14 cellular contexts compared by ENCODE assay signal in genomic region chr10:13998090-13998838, GRCh38.
DNase-seq lines count a peak whose midpoint lies in the region; TF ChIP-seq lines count a peak whose summit lies in the region.
"Had no signal": no experiment of that assay in that cellular context is flagged by ENCODE, and none has a peak within 500 bp of the region (broad histone marks: within the 10 kb centered on the region; RNA-seq: fewer than 3 reads in every experiment).

No MANE protein-coding gene starts in this region.

- H3K4me1 ChIP-seq in HEK293 (ENCODE audit: control insufficient read depth, insufficient read depth, low read length) (no peaks in the 10 kb centered on the region), hepatocyte (ENCODE audit: insufficient read depth) (no peaks in the 10 kb centered on the region)
- H3K4me1 ChIP-seq: A549, BE2C had no signal

- peak overlapping the region; percentile 6 for H3K27ac Mint-ChIP-seq in osteocyte (ENCODE audit: unreplicated experiment)
- H3K27ac Mint-ChIP-seq: GM23338 had no signal

- no peak overlapping the region for H3K4me2 ChIP-seq in hepatocyte
- H3K4me2 ChIP-seq: A549, GM23338 had no signal

- no peaks in the 10 kb centered on the region for H3K79me2 ChIP-seq in hepatocyte

- peaks cover 70% of the 10 kb centered on the region for H3K4me1 Mint-ChIP-seq in osteocyte (ENCODE audit: unreplicated experiment)

- no peak overlapping the region for H2AFZ ChIP-seq in hepatocyte
- H2AFZ ChIP-seq: GM23338 had no signal

- no peak overlapping the region for H3K4me3 Mint-ChIP-seq in osteocyte (ENCODE audit: unreplicated experiment)
- H3K4me3 Mint-ChIP-seq: CD4-positive, alpha-beta memory T cell; GM23338 had no signal

- no peaks in the 10 kb centered on the region for H3K27me3 Mint-ChIP-seq in osteocyte (ENCODE audit: unreplicated experiment)
- H3K27me3 Mint-ChIP-seq: CD4-positive, alpha-beta memory T cell had no signal

- 68% methylated on average over 5 of the region's 5 CpGs for WGBS in hepatocyte (ENCODE audit: low lambda C conversion rate, missing lambda C conversion rate)

- H3K4me3 ChIP-seq in HEK293 (ENCODE audit: low read depth, low read length) (no peak overlapping the region), fibroblast of pulmonary artery (replicated peaks; ENCODE audit: low read depth, low read length) (no peak overlapping the region), hepatocyte (no peak overlapping the region)
- H3K4me3 ChIP-seq: A549, GM23338 had no signal

- TF ChIP-seq CTCF in HEK293 (tag by site-specific recombination; IDR thresholded peaks at IDR 0.05) (no peak), fibroblast of pulmonary artery (IDR thresholded peaks at IDR 0.05; ENCODE audit: low read length, missing control alignments) (no peak), osteocyte (IDR thresholded peaks at IDR 0.05) (no peak), hepatocyte (IDR thresholded peaks at IDR 0.05; ENCODE audit: poor library complexity) (no peak)

- DNase-seq in NCI-H226 = peak; percentile 33
- DNase-seq in fibroblast of pulmonary artery (ENCODE audit: low read depth) = peak; percentile 53
- DNase-seq in osteocyte (ENCODE audit: extremely low spot score, unreplicated experiment) = no peak
- DNase-seq in NCI-H774 (lab: John Stamatoyannopoulos, UW) = no peak
- DNase-seq in hepatocyte (ENCODE audit: low spot score) = no peak
- DNase-seq: BE2C; CD4-positive, alpha-beta memory T cell; DMS79; EL; H7 had no signal

- H3K36me3 Mint-ChIP-seq in osteocyte (ENCODE audit: unreplicated experiment) = peaks cover 49% of the 10 kb centered on the region
- H3K36me3 Mint-ChIP-seq: CD4-positive, alpha-beta memory T cell had no signal

- no peaks in the 10 kb centered on the region for H4K20me1 ChIP-seq in hepatocyte (ENCODE audit: insufficient read depth, poor library complexity, severe bottlenecking)

- H3K27me3 ChIP-seq in hepatocyte = no peaks in the 10 kb centered on the region
- H3K27me3 ChIP-seq: BE2C had no signal

- CTCF ChIA-PET in HEK293 (lab: Yijun Ruan, JAX) = interaction anchor here (0.6 kb wide), 2 partner anchors 9 to 12 kb away, joined by 3 read pairs; no protein-coding TSS in a partner anchor

- no peaks in the 10 kb centered on the region for H3K9me3 Mint-ChIP-seq in osteocyte (ENCODE audit: unreplicated experiment)
- H3K9me3 Mint-ChIP-seq: GM23338 had no signal

- H3K9me2 ChIP-seq in hepatocyte (replicated peaks; ENCODE audit: insufficient read depth) = no peaks in the 10 kb centered on the region

- H3K36me3 ChIP-seq in HEK293 (ENCODE audit: control insufficient read depth in 2 of 2, insufficient read depth in 1 of 2, low read length in 2 of 2) = no peaks in the 10 kb centered on the region
- no peaks in the 10 kb centered on the region for H3K36me3 ChIP-seq in hepatocyte (replicated peaks; ENCODE audit: insufficient read depth, low read depth)
- H3K36me3 ChIP-seq: BE2C had no signal

- POLR2A ChIA-PET in HEK293 (lab: Yijun Ruan, JAX) = interaction anchor here (0.6 kb wide), 1 partner anchor 9 kb away, joined by 3 read pairs; no protein-coding TSS in a partner anchor

- H3K9me3 ChIP-seq in HEK293 (ENCODE audit: control insufficient read depth, insufficient read depth, low read depth, low read length) = no peaks in the 10 kb centered on the region
- H3K9me3 ChIP-seq in hepatocyte (ENCODE audit: low read depth) = no peaks in the 10 kb centered on the region
- H3K9me3 ChIP-seq: BE2C had no signal

- H3K27ac ChIP-seq in HEK293 (ENCODE audit: extremely low read depth, low read depth, low read length) (no peak overlapping the region), hepatocyte (no peak overlapping the region)
- H3K27ac ChIP-seq: A549, C4-2B had no signal

TF ChIP-seq in HEK293, 187 proteins besides CTCF, POLR2A, EP300 and RAD21 (continues in another document):
- TF ChIP-seq MZF1 (tag by site-specific recombination; IDR thresholded peaks at IDR 0.05; ENCODE audit: borderline replicate concordance) (no peak), ELK4 (IDR thresholded peaks at IDR 0.05; ENCODE audit: borderline replicate concordance, low read depth, low read length) (no peak), ZNF112 (tag by site-specific recombination; IDR thresholded peaks at IDR 0.05) (0 out of 2 replicates have a peak, but pooled peaks have one; percentile 56), ZBTB26 (tag by site-specific recombination; optimal IDR thresholded peaks at IDR 0.05) (no peak), SETDB1 (IDR thresholded peaks at IDR 0.05; ENCODE audit: insufficient read length, low read length) (peak; percentile 52), ZNF140 (tag by site-specific recombination; IDR thresholded peaks at IDR 0.05) (no peak), PRDM2 (tag by site-specific recombination; IDR thresholded peaks at IDR 0.05; ENCODE audit: borderline replicate concordance) (no peak), SP2 (tag by site-specific recombination; IDR thresholded peaks at IDR 0.05) (no peak), ZNF544 (tag by site-specific recombination; IDR thresholded peaks at IDR 0.05) (no peak), ZNF580 (tag by site-specific recombination; IDR thresholded peaks at IDR 0.05) (no peak), SP3 (tag by site-specific recombination; IDR thresholded peaks at IDR 0.05) (no peak), ZNF843 (tag by site-specific recombination; IDR thresholded peaks at IDR 0.05) (no peak), TRIM28 (IDR thresholded peaks at IDR 0.05; ENCODE audit: borderline replicate concordance, low read length) (0 out of 2 replicates have a peak, but pooled peaks have one; percentile 12), ZNF660 (tag by site-specific recombination; IDR thresholded peaks at IDR 0.05) (no peak), ZNF211 (tag by site-specific recombination; IDR thresholded peaks at IDR 0.05; ENCODE audit: low read depth) (no peak), REPIN1 (tag by site-specific recombination; IDR thresholded peaks at IDR 0.05; ENCODE audit: low read depth) (no peak)

Comparison
In these comparisons a context has a peak if more than half of its experiments do, and no peak if none do; other contexts are left out.
1. DNase-seq: peak in NCI-H226 (single experiment) and fibroblast of pulmonary artery (single experiment); none in osteocyte (single experiment), NCI-H774 (single experiment) and hepatocyte (single experiment).